In the genomic region with DNA sequence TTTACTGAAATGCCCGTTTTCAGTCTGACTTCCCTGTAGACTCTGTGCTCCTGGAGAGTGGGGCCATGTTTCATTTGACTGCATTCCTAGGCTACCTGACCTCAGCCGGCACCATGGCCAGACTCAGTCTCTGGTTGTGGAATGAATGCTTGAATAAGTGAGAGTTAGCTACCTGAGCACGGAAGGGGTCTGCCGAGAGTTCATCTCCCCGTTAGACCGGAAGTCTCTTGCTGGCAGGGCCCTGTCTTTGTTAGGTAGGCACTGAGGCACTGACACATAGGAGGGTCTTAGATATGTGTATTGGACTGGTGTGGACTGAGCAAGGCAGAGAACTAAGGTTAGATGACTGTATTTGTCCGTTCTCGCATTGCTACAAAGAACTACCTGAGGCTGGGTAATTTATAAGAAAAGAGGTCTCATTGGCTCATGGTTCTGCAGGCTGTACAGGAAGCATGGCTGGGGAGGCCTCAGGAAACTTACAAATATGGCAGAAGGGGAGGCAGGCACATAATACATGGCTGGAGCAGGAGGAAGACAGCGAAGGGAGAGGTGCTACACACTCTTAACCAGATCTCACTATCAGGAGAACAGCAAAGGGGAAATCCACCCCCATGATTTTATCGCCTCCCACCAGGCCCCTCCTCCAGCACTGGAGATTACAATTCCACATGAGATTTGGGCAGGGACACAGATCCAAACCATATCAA, we compare ENCODE assay signal across 19 cellular contexts.
DNase-seq lines count a peak whose midpoint lies in the region; ATAC-seq and TF ChIP-seq lines count a peak whose summit lies in the region.
"Had no signal": no experiment of that assay in that cellular context is flagged by ENCODE, and none has a peak within 500 bp of the region (broad histone marks: within the 10 kb centered on the region; RNA-seq: fewer than 3 reads in every experiment).

No MANE protein-coding gene starts in this region.

- H3K27ac Mint-ChIP-seq in activated CD8-positive, alpha-beta memory T cell treated with anti-CD3 and anti-CD28 coated beads, Interleukin-2, amount 10 ng/mL, durations not matched to agents 7 days and 5 days = no peak overlapping the region
- no peak overlapping the region for H3K27ac Mint-ChIP-seq in activated naive CD8-positive, alpha-beta T cell treated with anti-CD3 and anti-CD28 coated beads, Interleukin-2, amount 50 U/mL, for 24 hours
- H3K27ac Mint-ChIP-seq: CD4-positive, alpha-beta memory T cell; HFFc6 had no signal

- 90% methylated on average over 10 of the region's 10 CpGs for WGBS in esophagus muscularis mucosa
- WGBS in lung, 2 donors = 87 to 91% methylated on average over 10 of the region's 10 CpGs

- peaks cover 0 to 6% (median 0%) of the 10 kb centered on the region in 4 donors for H3K9me3 ChIP-seq in esophagus muscularis mucosa
- H3K9me3 ChIP-seq in lung (ENCODE audit: control insufficient read depth in 2 of 2, insufficient read depth in 1 of 2, low read length in 1 of 2) = peaks cover 0 to 2% of the 10 kb centered on the region in 2 donors
- H3K9me3 ChIP-seq: BLaER1 had no signal

- no peak for TF ChIP-seq POLR2A in esophagus muscularis mucosa (IDR thresholded peaks at IDR 0.05; ENCODE audit: low read depth)

- H3K9me3 Mint-ChIP-seq in activated CD8-positive, alpha-beta memory T cell treated with anti-CD3 and anti-CD28 coated beads, Interleukin-2, amount 10 ng/mL, durations not matched to agents 7 days and 5 days (ENCODE audit: low read depth) = peaks cover 2% of the 10 kb centered on the region
- H3K9me3 Mint-ChIP-seq in activated naive CD8-positive, alpha-beta T cell treated with anti-CD3 and anti-CD28 coated beads, Interleukin-2, amount 50 U/mL, for 24 hours = peaks cover 5% of the 10 kb centered on the region

- H3K4me3 Mint-ChIP-seq in activated CD8-positive, alpha-beta memory T cell treated with anti-CD3 and anti-CD28 coated beads, Interleukin-2, amount 10 ng/mL, durations not matched to agents 7 days and 5 days = no peak overlapping the region
- no peak overlapping the region for H3K4me3 Mint-ChIP-seq in activated naive CD8-positive, alpha-beta T cell treated with anti-CD3 and anti-CD28 coated beads, Interleukin-2, amount 50 U/mL, for 24 hours
- H3K4me3 Mint-ChIP-seq: CD14-positive monocyte; CD4-positive, alpha-beta memory T cell; HFFc6 had no signal

- no peaks in the 10 kb centered on the region for H3K27me3 ChIP-seq in esophagus muscularis mucosa
- no peaks in the 10 kb centered on the region for H3K27me3 ChIP-seq in lung (ENCODE audit: control insufficient read depth, insufficient read depth)
- H3K27me3 ChIP-seq: BLaER1 had no signal

- H3K4me3 ChIP-seq in esophagus muscularis mucosa (no peak overlapping the region), lung (no peak overlapping the region)
- H3K4me3 ChIP-seq: BLaER1 had no signal

- no peaks in the 10 kb centered on the region for H3K4me1 Mint-ChIP-seq in activated CD8-positive, alpha-beta memory T cell treated with anti-CD3 and anti-CD28 coated beads, Interleukin-2, amount 10 ng/mL, durations not matched to agents 7 days and 5 days
- no peaks in the 10 kb centered on the region for H3K4me1 Mint-ChIP-seq in activated naive CD8-positive, alpha-beta T cell treated with anti-CD3 and anti-CD28 coated beads, Interleukin-2, amount 50 U/mL, for 24 hours
- H3K4me1 Mint-ChIP-seq: CD14-positive monocyte; CD4-positive, alpha-beta memory T cell had no signal

- H3K36me3 Mint-ChIP-seq in activated CD8-positive, alpha-beta memory T cell treated with anti-CD3 and anti-CD28 coated beads, Interleukin-2, amount 10 ng/mL, durations not matched to agents 7 days and 5 days = no peaks in the 10 kb centered on the region
- no peaks in the 10 kb centered on the region for H3K36me3 Mint-ChIP-seq in activated naive CD8-positive, alpha-beta T cell treated with anti-CD3 and anti-CD28 coated beads, Interleukin-2, amount 50 U/mL, for 24 hours (ENCODE audit: low read depth)
- H3K36me3 Mint-ChIP-seq: CD14-positive monocyte; CD4-positive, alpha-beta memory T cell had no signal

- DNase-seq in activated CD8-positive, alpha-beta memory T cell treated with anti-CD3 and anti-CD28 coated beads, Interleukin-2, amount 10 ng/mL, durations not matched to agents 7 days and 5 days = peak; percentile 8
- no peak for DNase-seq in activated CD8-positive, alpha-beta memory T cell treated with anti-CD3 and anti-CD28 coated beads, Interleukin-2, amount 50 U/mL, for 4 hours
- DNase-seq in esophagus muscularis mucosa (ENCODE audit: extremely low spot score) = peak; percentile 74
- DNase-seq in lung (ENCODE audit: low spot score) = peak; percentile 18
- DNase-seq in activated naive CD8-positive, alpha-beta T cell treated with anti-CD3 and anti-CD28 coated beads, Interleukin-2, amount 50 U/mL, for 24 hours = no peak
- DNase-seq in putamen (ENCODE audit: low spot score) = no peak
- no peak for DNase-seq in NCI-H2227 (lab: John Stamatoyannopoulos, UW; ENCODE audit: unreplicated experiment)
- DNase-seq: 8988T; CD4-positive, alpha-beta memory T cell; DMS153; DMS79; GF-D8; GOT3; H7; HFFc6 had no signal

- H3K27ac ChIP-seq in esophagus muscularis mucosa (replicated peaks in 1 of 4) (no peak overlapping the region), lung (ENCODE audit: low read depth in 1 of 2, low read length in 1 of 2) (no peak overlapping the region)
- H3K27ac ChIP-seq: BLaER1, HL-60 had no signal

- no peak for TF ChIP-seq EP300 in esophagus muscularis mucosa (IDR thresholded peaks at IDR 0.05)

- intact Hi-C loops in esophagus muscularis mucosa (cut with DNase I) = no loop called here

- H3K36me3 ChIP-seq in esophagus muscularis mucosa (no peaks in the 10 kb centered on the region), lung (ENCODE audit: control insufficient read depth in 2 of 2, insufficient read depth in 2 of 2, low read length in 2 of 2) (no peaks in the 10 kb centered on the region)
- H3K36me3 ChIP-seq: BLaER1 had no signal

- no peaks in the 10 kb centered on the region for H3K27me3 Mint-ChIP-seq in activated CD8-positive, alpha-beta memory T cell treated with anti-CD3 and anti-CD28 coated beads, Interleukin-2, amount 10 ng/mL, durations not matched to agents 7 days and 5 days
- peaks cover 6% of the 10 kb centered on the region for H3K27me3 Mint-ChIP-seq in activated naive CD8-positive, alpha-beta T cell treated with anti-CD3 and anti-CD28 coated beads, Interleukin-2, amount 50 U/mL, for 24 hours

- CTCF ChIA-PET in activated CD8-positive, alpha-beta memory T cell treated with anti-CD3 and anti-CD28 coated beads, Interleukin-2, amount 10 ng/mL, durations not matched to agents 7 days and 5 days (lab: Charles Lee) = no interaction called here

- TF ChIP-seq CTCF in esophagus muscularis mucosa (IDR thresholded peaks at IDR 0.05) (no peak), lung (IDR thresholded peaks at IDR 0.05; ENCODE audit: control extremely low read depth, extremely low read depth) (no peak)

- ATAC-seq in activated CD8-positive, alpha-beta memory T cell treated with anti-CD3 and anti-CD28 coated beads, Interleukin-2, amount 10 ng/mL, durations not matched to agents 7 days and 5 days = no peak
- no peak for ATAC-seq in lung (ENCODE audit: insufficient read depth, low FRiP score)
- no peak for ATAC-seq in activated naive CD8-positive, alpha-beta T cell treated with anti-CD3 and anti-CD28 coated beads, Interleukin-2, amount 50 U/mL, for 24 hours
- ATAC-seq: HCT116 had no signal

- no peaks in the 10 kb centered on the region for H3K4me1 ChIP-seq in esophagus muscularis mucosa
- no peaks in the 10 kb centered on the region for H3K4me1 ChIP-seq in lung (ENCODE audit: control insufficient read depth in 2 of 2, insufficient read depth in 2 of 2, low read length in 2 of 2)
- H3K4me1 ChIP-seq: BLaER1 had no signal

Comparison
In these comparisons a context has a peak if more than half of its experiments do, and no peak if none do; other contexts are left out.
1. DNase-seq: peak in activated CD8-positive, alpha-beta memory T cell treated with anti-CD3 and anti-CD28 coated beads, Interleukin-2, amount 10 ng/mL, durations not matched to agents 7 days and 5 days (single experiment), esophagus muscularis mucosa (single experiment) and lung (single experiment); none in activated CD8-positive, alpha-beta memory T cell treated with anti-CD3 and anti-CD28 coated beads, Interleukin-2, amount 50 U/mL, for 4 hours (single experiment), activated naive CD8-positive, alpha-beta T cell treated with anti-CD3 and anti-CD28 coated beads, Interleukin-2, amount 50 U/mL, for 24 hours (single experiment), putamen (single experiment) and NCI-H2227 (single experiment).